ENCODE assay signal across 2 cellular contexts in genomic region chr12:62758216-62758615, GRCh38.
TF ChIP-seq lines count a peak whose summit lies in the region.

No MANE protein-coding gene starts in this region.

TF ChIP-seq in A549, 52 proteins besides CTCF, POLR2A, EP300 and RAD21 (continued from another document):
- peak; percentile 78; the same call in 1 of the 2 replicates for TF ChIP-seq GATA3 (IDR thresholded peaks at IDR 0.05; ENCODE audit: borderline replicate concordance)
- TF ChIP-seq NFE2L2 (conservative IDR thresholded peaks at IDR 0.05; ENCODE audit: low read length) = no peak
- no peak for TF ChIP-seq FOSB (CRISPR knock-in tag; IDR thresholded peaks at IDR 0.05)
- no peak for TF ChIP-seq KDM5A (IDR thresholded peaks at IDR 0.05)
- TF ChIP-seq RCOR1 (IDR thresholded peaks at IDR 0.05; ENCODE audit: low read depth, low read length) = no peak
- TF ChIP-seq HDAC2 (IDR thresholded peaks at IDR 0.05) = no peak
- TF ChIP-seq SREBF2 (IDR thresholded peaks at IDR 0.05) = no peak
- TF ChIP-seq CHD2 (IDR thresholded peaks at IDR 0.05; ENCODE audit: low read length, partially characterized antibody) = no peak
- TF ChIP-seq HEYL (CRISPR knock-in tag; IDR thresholded peaks at IDR 0.05) = no peak
- no peak for TF ChIP-seq BHLHE40 (IDR thresholded peaks at IDR 0.05; ENCODE audit: low read depth, low read length)
- TF ChIP-seq, protein P1, sequence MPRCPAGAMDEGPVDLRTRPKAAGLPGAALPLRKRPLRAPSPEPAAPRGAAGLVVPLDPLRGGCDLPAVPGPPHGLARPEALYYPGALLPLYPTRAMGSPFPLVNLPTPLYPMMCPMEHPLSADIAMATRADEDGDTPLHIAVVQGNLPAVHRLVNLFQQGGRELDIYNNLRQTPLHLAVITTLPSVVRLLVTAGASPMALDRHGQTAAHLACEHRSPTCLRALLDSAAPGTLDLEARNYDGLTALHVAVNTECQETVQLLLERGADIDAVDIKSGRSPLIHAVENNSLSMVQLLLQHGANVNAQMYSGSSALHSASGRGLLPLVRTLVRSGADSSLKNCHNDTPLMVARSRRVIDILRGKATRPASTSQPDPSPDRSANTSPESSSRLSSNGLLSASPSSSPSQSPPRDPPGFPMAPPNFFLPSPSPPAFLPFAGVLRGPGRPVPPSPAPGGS (IDR thresholded peaks at IDR 0.05) = peak; percentile 54; the same call in 1 of the 3 replicates
- TF ChIP-seq CBX2 (IDR thresholded peaks at IDR 0.05; ENCODE audit: borderline replicate concordance, low read depth) = no peak
- TF ChIP-seq FOXS1 (CRISPR knock-in tag; IDR thresholded peaks at IDR 0.05) = no peak

TF ChIP-seq in HEK293, 187 proteins besides CTCF, POLR2A, EP300 and RAD21 (continued from another document):
- TF ChIP-seq, protein P2, sequence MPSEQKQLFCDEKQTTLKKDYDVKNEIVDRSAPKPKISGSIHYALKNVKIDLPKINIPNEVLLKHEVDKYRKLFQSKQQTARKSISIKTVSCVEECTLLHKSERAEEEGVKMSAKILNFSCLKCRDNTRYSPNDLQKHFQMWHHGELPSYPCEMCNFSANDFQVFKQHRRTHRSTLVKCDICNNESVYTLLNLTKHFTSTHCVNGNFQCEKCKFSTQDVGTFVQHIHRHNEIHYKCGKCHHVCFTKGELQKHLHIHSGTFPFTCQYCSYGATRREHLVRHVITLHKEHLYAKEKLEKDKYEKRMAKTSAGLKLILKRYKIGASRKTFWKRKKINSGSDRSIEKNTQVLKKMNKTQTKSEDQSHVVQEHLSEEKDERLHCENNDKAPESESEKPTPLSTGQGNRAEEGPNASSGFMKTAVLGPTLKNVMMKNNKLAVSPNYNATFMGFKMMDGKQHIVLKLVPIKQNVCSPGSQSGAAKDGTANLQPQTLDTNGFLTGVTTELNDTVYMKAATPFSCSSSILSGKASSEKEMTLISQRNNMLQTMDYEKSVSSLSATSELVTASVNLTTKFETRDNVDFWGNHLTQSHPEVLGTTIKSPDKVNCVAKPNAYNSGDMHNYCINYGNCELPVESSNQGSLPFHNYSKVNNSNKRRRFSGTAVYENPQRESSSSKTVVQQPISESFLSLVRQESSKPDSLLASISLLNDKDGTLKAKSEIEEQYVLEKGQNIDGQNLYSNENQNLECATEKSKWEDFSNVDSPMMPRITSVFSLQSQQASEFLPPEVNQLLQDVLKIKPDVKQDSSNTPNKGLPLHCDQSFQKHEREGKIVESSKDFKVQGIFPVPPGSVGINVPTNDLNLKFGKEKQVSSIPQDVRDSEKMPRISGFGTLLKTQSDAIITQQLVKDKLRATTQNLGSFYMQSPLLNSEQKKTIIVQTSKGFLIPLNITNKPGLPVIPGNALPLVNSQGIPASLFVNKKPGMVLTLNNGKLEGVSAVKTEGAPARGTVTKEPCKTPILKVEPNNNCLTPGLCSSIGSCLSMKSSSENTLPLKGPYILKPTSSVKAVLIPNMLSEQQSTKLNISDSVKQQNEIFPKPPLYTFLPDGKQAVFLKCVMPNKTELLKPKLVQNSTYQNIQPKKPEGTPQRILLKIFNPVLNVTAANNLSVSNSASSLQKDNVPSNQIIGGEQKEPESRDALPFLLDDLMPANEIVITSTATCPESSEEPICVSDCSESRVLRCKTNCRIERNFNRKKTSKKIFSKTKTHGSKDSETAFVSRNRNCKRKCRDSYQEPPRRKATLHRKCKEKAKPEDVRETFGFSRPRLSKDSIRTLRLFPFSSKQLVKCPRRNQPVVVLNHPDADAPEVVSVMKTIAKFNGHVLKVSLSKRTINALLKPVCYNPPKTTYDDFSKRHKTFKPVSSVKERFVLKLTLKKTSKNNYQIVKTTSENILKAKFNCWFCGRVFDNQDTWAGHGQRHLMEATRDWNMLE (tag by site-specific recombination; conservative IDR thresholded peaks at IDR 0.05; ENCODE audit: low read depth) = no peak
- TF ChIP-seq ZNF169 (tag by site-specific recombination; IDR thresholded peaks at IDR 0.05) (no peak), ZIC2 (tag by site-specific recombination; IDR thresholded peaks at IDR 0.05) (peak; percentile 26; the same call in 1 of the 2 replicates), ZNF830 (tag by site-specific recombination; IDR thresholded peaks at IDR 0.05; ENCODE audit: low read depth) (no peak)
- TF ChIP-seq, protein P3, sequence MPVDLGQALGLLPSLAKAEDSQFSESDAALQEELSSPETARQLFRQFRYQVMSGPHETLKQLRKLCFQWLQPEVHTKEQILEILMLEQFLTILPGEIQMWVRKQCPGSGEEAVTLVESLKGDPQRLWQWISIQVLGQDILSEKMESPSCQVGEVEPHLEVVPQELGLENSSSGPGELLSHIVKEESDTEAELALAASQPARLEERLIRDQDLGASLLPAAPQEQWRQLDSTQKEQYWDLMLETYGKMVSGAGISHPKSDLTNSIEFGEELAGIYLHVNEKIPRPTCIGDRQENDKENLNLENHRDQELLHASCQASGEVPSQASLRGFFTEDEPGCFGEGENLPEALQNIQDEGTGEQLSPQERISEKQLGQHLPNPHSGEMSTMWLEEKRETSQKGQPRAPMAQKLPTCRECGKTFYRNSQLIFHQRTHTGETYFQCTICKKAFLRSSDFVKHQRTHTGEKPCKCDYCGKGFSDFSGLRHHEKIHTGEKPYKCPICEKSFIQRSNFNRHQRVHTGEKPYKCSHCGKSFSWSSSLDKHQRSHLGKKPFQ (tag by site-specific recombination; IDR thresholded peaks at IDR 0.05) = no peak
